In the genomic region with DNA sequence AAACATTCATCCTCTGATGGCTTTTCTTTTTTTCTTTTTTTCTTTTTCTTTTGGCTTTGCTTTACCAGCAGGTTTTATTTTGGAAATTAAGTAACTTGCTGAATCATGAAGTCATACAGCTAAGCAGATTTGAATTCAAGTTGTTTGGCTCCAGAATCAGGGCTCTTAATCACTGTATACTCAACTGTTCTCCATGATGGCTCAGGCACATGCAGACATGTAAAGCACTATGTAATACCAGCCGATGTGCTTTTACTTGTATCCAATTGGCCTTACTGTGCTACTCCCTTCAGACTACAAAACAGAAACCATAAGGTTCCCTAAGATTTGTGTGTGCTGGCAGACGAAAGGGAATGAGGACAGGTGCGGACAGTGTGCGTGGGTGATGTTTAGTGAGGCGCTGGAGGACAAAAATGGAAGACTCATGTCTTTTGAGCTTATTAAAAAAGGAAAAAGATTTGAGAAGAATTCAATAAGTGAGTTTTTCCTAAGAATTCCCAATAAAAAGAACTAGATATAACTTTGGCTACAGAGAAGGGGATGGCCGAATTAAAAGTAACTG, we compare ENCODE assay signal across 14 cellular contexts. TPM values are rescaled to one million over a fixed set of nuclear protein-coding genes. Genes with fewer than 3 reads are reported as not detected.
"Had no signal": no experiment of that assay in that cellular context is flagged by ENCODE, and none has a peak within 500 bp of the region (broad histone marks: within the 10 kb centered on the region; RNA-seq: fewer than 3 reads in every experiment).

No MANE protein-coding gene starts in this region.

- H3K27me3 ChIP-seq: colonic mucosa, sigmoid colon, thyroid gland had no signal

- H3K9me3 Mint-ChIP-seq: activated naive CD8-positive, alpha-beta T cell treated with anti-CD3 and anti-CD28 coated beads, Interleukin-2, amount 10 ng/mL, durations not matched to agents 7 days and 5 days; nephron progenitor cell; stimulated activated naive CD8-positive, alpha-beta T cell treated with anti-CD3 and anti-CD28 coated beads, Interleukin-15, Interleukin-2, amounts not matched to agents 100 ng/mL and 50 ng/mL, for 24 hours; T-helper 2 cell treated with Interferon-gamma antibody and Interleukin-4, amounts not matched to agents 5 μg/mL and 100 μg/mL, for 36 hours had no signal

- H3K4me3 ChIP-seq: colonic mucosa, sigmoid colon, thyroid gland had no signal

- H3K4me1 Mint-ChIP-seq: activated naive CD8-positive, alpha-beta T cell treated with anti-CD3 and anti-CD28 coated beads, Interleukin-2, amount 10 ng/mL, durations not matched to agents 7 days and 5 days; nephron progenitor cell had no signal

- H3K4me3 Mint-ChIP-seq: activated naive CD8-positive, alpha-beta T cell treated with anti-CD3 and anti-CD28 coated beads, Interleukin-2, amount 10 ng/mL, durations not matched to agents 7 days and 5 days; nephron progenitor cell; stimulated activated naive CD8-positive, alpha-beta T cell treated with anti-CD3 and anti-CD28 coated beads, Interleukin-15, Interleukin-2, amounts not matched to agents 100 ng/mL and 50 ng/mL, for 24 hours; T-helper 2 cell treated with Interferon-gamma antibody and Interleukin-4, amounts not matched to agents 5 μg/mL and 100 μg/mL, for 36 hours had no signal

- H3K4me1 ChIP-seq: colonic mucosa, sigmoid colon, thyroid gland had no signal

- H3K9me3 ChIP-seq: colonic mucosa, sigmoid colon, thyroid gland had no signal

- H3K27ac Mint-ChIP-seq: activated naive CD8-positive, alpha-beta T cell treated with anti-CD3 and anti-CD28 coated beads, Interleukin-2, amount 10 ng/mL, durations not matched to agents 7 days and 5 days; nephron progenitor cell; stimulated activated naive CD8-positive, alpha-beta T cell treated with anti-CD3 and anti-CD28 coated beads, Interleukin-15, Interleukin-2, amounts not matched to agents 100 ng/mL and 50 ng/mL, for 24 hours; T-helper 2 cell treated with Interferon-gamma antibody and Interleukin-4, amounts not matched to agents 5 μg/mL and 100 μg/mL, for 36 hours had no signal

- H3K27ac ChIP-seq: colonic mucosa, sigmoid colon, thyroid gland had no signal

- DNase-seq: activated CD4-positive, alpha-beta T cell treated with anti-CD3 and anti-CD28 coated beads for 1 hour; activated CD4-positive, alpha-beta T cell treated with anti-CD3 and anti-CD28 coated beads, Interleukin-2, amount 50 U/mL, for 48 hours; activated naive CD8-positive, alpha-beta T cell treated with anti-CD3 and anti-CD28 coated beads, Interleukin-2, amount 10 ng/mL, durations not matched to agents 7 days and 5 days; activated T-cell treated with anti-CD3 and anti-CD28 coated beads, Interleukin-2, amount 50 U/mL, for 48 hours; caudate nucleus; colonic mucosa; nephron progenitor cell; sigmoid colon; stimulated activated CD4-positive, alpha-beta T cell treated with anti-CD3 and anti-CD28 coated beads, Interleukin-4, amount 100 ng/mL, for 1 hour; stimulated activated CD8-positive, alpha-beta memory T cell treated with anti-CD3 and anti-CD28 coated beads, Interleukin-4, amount 100 ng/mL, for 48 hours; thyroid gland had no signal

- H3K36me3 ChIP-seq: colonic mucosa had no signal

RNA-seq across cellular contexts. Expression of a gene that starts 44.7 kb away (rescaled TPM):
- total RNA-seq: activated naive CD8-positive, alpha-beta T cell treated with anti-CD3 and anti-CD28 coated beads, Interleukin-2, amount 10 ng/mL, durations not matched to agents 7 days and 5 days; colonic mucosa; osteoblast; sigmoid colon; thyroid gland had no signal
